ENCODE assay signal across 19 cellular contexts in genomic region chr13:100240109-100240779, GRCh38.
DNase-seq lines count a peak whose midpoint lies in the region; ATAC-seq and TF ChIP-seq lines count a peak whose summit lies in the region.
"Had no signal": no experiment of that assay in that cellular context is flagged by ENCODE, and none has a peak within 500 bp of the region (broad histone marks: within the 10 kb centered on the region; RNA-seq: fewer than 3 reads in every experiment).

No MANE protein-coding gene starts in this region.

- H3K27me3 ChIP-seq in brain microvascular endothelial cell (replicated peaks): no peaks in the 10 kb centered on the region
- H3K27me3 ChIP-seq: BLaER1 treated with 17β-estradiol and CSF1 and Interleukin-3, amounts not matched to agents 10 nM and 100 nM; SJSA1 had no signal

- H3K4me1 ChIP-seq in HEK293 (ENCODE audit: control insufficient read depth, insufficient read depth, low read length): no peaks in the 10 kb centered on the region; the same call in 1 of the 2 replicates

- POLR2A ChIA-PET in HEK293 (lab: Yijun Ruan, JAX): no interaction called here

- intact Hi-C loops in CD14-positive monocyte (cut with micrococcal nuclease): no loop called here

- H3K27me3 Mint-ChIP-seq in CD14-positive monocyte (ENCODE audit: low read depth in 3 of 3): peaks cover 0 to 3% (median 1%) of the 10 kb centered on the region in 3 donors
- H3K27me3 Mint-ChIP-seq: IgD-negative memory B cell had no signal

- H3K36me3 ChIP-seq in HEK293 (ENCODE audit: control insufficient read depth in 2 of 2, insufficient read depth in 1 of 2, low read length in 2 of 2): no peaks in the 10 kb centered on the region
- H3K36me3 ChIP-seq in brain microvascular endothelial cell (replicated peaks): no peaks in the 10 kb centered on the region
- H3K36me3 ChIP-seq: BLaER1 treated with 17β-estradiol and CSF1 and Interleukin-3, amounts not matched to agents 10 nM and 100 nM; HAP-1; SJSA1 had no signal

- peaks cover 10% of the 10 kb centered on the region for H3K4me1 Mint-ChIP-seq in CD14-positive monocyte

- CTCF ChIA-PET in HEK293 (lab: Yijun Ruan, JAX): interaction anchor here (0.6 to 1.0 kb wide), 3 partner anchors 275 to 335 kb away, joined by 3 to 6 read pairs (median 4); no protein-coding TSS in a partner anchor

- ATAC-seq in left lobe of liver: no peak

- H3K27ac Mint-ChIP-seq in CD14-positive monocyte: no peak overlapping the region
- H3K27ac Mint-ChIP-seq: IgD-negative memory B cell had no signal

- no peaks in the 10 kb centered on the region for H3K9me3 ChIP-seq in HEK293 (ENCODE audit: control insufficient read depth, insufficient read depth, low read depth, low read length)
- H3K9me3 ChIP-seq: HAP-1, SJSA1 had no signal

- peaks cover 3% of the 10 kb centered on the region in 2 donors for H3K36me3 Mint-ChIP-seq in CD14-positive monocyte

- peak; percentile 5 for DNase-seq in NCI-H146 (lab: John Stamatoyannopoulos, UW)
- DNase-seq in NCI-H146 treated with DMSO at 0.1 percent for 48 hours (lab: John Stamatoyannopoulos, UW; ENCODE audit: unreplicated experiment): no peak
- DNase-seq in NCI-H748 treated with DMSO at 0.1 percent for 48 hours (lab: John Stamatoyannopoulos, UW): peak; percentile 36
- peak; percentile 12 for DNase-seq in fibroblast of peridontal ligament (ENCODE audit: extremely low read depth)
- DNase-seq in left lobe of liver (ENCODE audit: low spot score): no peak
- no peak for DNase-seq in CD14-positive monocyte (ENCODE audit: low spot score)
- no peak for DNase-seq in brain microvascular endothelial cell
- DNase-seq: DMS 273 treated with DMSO at 0.1 percent for 48 hours, MV-4-11, NCI-H1417 treated with DMSO at 0.1 percent for 48 hours, NCI-H2081, RPMI8226, T-helper 1 cell had no signal

- TF ChIP-seq CTCF in HEK293 (tag by site-specific recombination; IDR thresholded peaks at IDR 0.05) (no peak), CD14-positive monocyte (IDR thresholded peaks at IDR 0.05) (no peak), brain microvascular endothelial cell (IDR thresholded peaks at IDR 0.05; ENCODE audit: low read depth, low read length, missing control alignments) (no peak)

- peaks cover 0 to 2% (median 0%) of the 10 kb centered on the region in 7 donors for H3K9me3 Mint-ChIP-seq in CD14-positive monocyte
- H3K9me3 Mint-ChIP-seq: IgD-negative memory B cell had no signal

- H3K4me3 Mint-ChIP-seq in CD14-positive monocyte: no peak overlapping the region
- H3K4me3 Mint-ChIP-seq: IgD-negative memory B cell had no signal

- H3K27ac ChIP-seq in HEK293 (ENCODE audit: extremely low read depth, low read depth, low read length) (no peak overlapping the region), brain microvascular endothelial cell (no peak overlapping the region)
- H3K27ac ChIP-seq: 22Rv1; BLaER1 treated with 17β-estradiol and CSF1 and Interleukin-3, amounts not matched to agents 10 nM and 100 nM; SJSA1 had no signal

- in situ Hi-C loops in brain microvascular endothelial cell (cut with HindIII; ENCODE audit: low pct_ligation_motif_present, low sequenced_read_pairs): no loop called here

- H3K4me3 ChIP-seq in HEK293 (ENCODE audit: low read depth, low read length) (no peak overlapping the region), brain microvascular endothelial cell (ENCODE audit: low read depth, low read length) (no peak overlapping the region)
- H3K4me3 ChIP-seq: BLaER1 treated with 17β-estradiol and CSF1 and Interleukin-3, amounts not matched to agents 10 nM and 100 nM; HAP-1; SJSA1 had no signal

TF ChIP-seq in HEK293, 187 proteins besides CTCF, POLR2A, EP300 and RAD21:
- TF ChIP-seq WT1 (tag by site-specific recombination; IDR thresholded peaks at IDR 0.05): peak; percentile 63; the same call in 1 of the 2 replicates
- no peak for TF ChIP-seq ZFP3 (tag by site-specific recombination; IDR thresholded peaks at IDR 0.05; ENCODE audit: low read depth)

Comparison
In these comparisons a context has a peak if more than half of its experiments do, and no peak if none do; other contexts are left out.
1. DNase-seq: peak in NCI-H146 (single experiment), NCI-H748 treated with DMSO at 0.1 percent for 48 hours (single experiment) and fibroblast of peridontal ligament (single experiment); none in NCI-H146 treated with DMSO at 0.1 percent for 48 hours (single experiment), left lobe of liver (single experiment), CD14-positive monocyte (single experiment) and brain microvascular endothelial cell (single experiment).